ENCODE assay signal across 8 cellular contexts in the genomic region with DNA sequence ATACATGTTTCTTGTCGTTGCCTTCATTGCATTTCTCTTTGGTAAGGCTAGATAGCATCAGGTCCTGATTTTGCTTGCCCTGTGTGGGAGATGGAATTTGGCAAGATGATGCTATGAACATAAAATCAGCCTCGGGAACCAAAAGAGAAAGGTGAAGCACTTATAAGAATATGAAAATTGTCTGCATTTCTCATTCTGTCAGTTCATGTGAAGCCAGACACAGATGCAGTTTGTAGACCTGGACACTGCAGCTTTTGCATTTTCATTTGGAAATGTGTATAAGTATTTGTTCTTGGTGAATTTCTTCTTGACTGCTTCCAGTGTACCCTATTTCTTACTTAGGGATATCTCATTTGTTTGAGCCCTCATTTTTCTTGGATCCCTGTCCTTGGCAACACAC. TPM values are rescaled to one million over a fixed set of nuclear protein-coding genes. Genes with fewer than 3 reads are reported as not detected.
DNase-seq lines count a peak whose midpoint lies in the region; ATAC-seq and TF ChIP-seq lines count a peak whose summit lies in the region.

No MANE protein-coding gene starts in this region.

- H3K27me3 Mint-ChIP-seq in memory B cell: no peaks in the 10 kb centered on the region

- H3K27ac Mint-ChIP-seq in memory B cell: peak overlapping the region; percentile 91

- peak overlapping the region in 8 of 12 donors; percentile 95 to 100 (median 98) for H3K27ac ChIP-seq in heart left ventricle
- no peak overlapping the region for H3K27ac ChIP-seq in brain microvascular endothelial cell
- no peak overlapping the region for H3K27ac ChIP-seq in upper lobe of right lung

- 0 to 7% (median 0%) methylated on average over 2 of the region's 2 CpGs for WGBS in heart left ventricle, 4 donors

- H3K36me3 ChIP-seq in heart left ventricle: peaks cover 0 to 21% (median 5%) of the 10 kb centered on the region in 9 donors
- H3K36me3 ChIP-seq in brain microvascular endothelial cell (replicated peaks): peaks cover 5% of the 10 kb centered on the region
- H3K36me3 ChIP-seq in upper lobe of right lung: no peaks in the 10 kb centered on the region

- no peaks in the 10 kb centered on the region for H3K9me3 ChIP-seq in heart left ventricle
- no peaks in the 10 kb centered on the region for H3K9me3 ChIP-seq in upper lobe of right lung

- H3K27me3 ChIP-seq in heart left ventricle (no peaks in the 10 kb centered on the region), brain microvascular endothelial cell (replicated peaks) (no peaks in the 10 kb centered on the region), upper lobe of right lung (no peaks in the 10 kb centered on the region)

- H3K9me3 Mint-ChIP-seq in memory B cell: no peaks in the 10 kb centered on the region

- TF ChIP-seq POLR2A in heart left ventricle (IDR thresholded peaks at IDR 0.05): no peak

- ATAC-seq in heart left ventricle: no peak
- ATAC-seq in memory B cell (ENCODE audit: low read depth): no peak
- ATAC-seq in upper lobe of right lung: no peak

- peaks cover 42% of the 10 kb centered on the region for H3K4me1 Mint-ChIP-seq in memory B cell

- in situ Hi-C loops in brain microvascular endothelial cell (cut with HindIII; ENCODE audit: low pct_ligation_motif_present, low sequenced_read_pairs): no loop called here

- no peak for TF ChIP-seq CTCF in heart left ventricle (IDR thresholded peaks at IDR 0.05)
- no peak for TF ChIP-seq CTCF in brain microvascular endothelial cell (IDR thresholded peaks at IDR 0.05; ENCODE audit: low read depth, low read length, missing control alignments)
- no peak for TF ChIP-seq CTCF in upper lobe of right lung (IDR thresholded peaks at IDR 0.05)

- intact Hi-C loops in heart left ventricle (cut with DNase I): loop anchor here in 3 of 10 donors (5.0 to 10.0 kb wide), 3 partner anchors 75 to 342 kb away; a partner anchor contains a TSS
- intact Hi-C loops in cardiac septum (cut with DNase I): no loop called here
- intact Hi-C loops in upper lobe of right lung (cut with DNase I): no loop called here

- DNase-seq in heart left ventricle: no peak
- no peak for DNase-seq in cardiac septum (ENCODE audit: low spot score)
- no peak for DNase-seq in brain microvascular endothelial cell
- no peak for DNase-seq in memory B cell (ENCODE audit: low spot score in 2 of 2)
- no peak for DNase-seq in upper lobe of right lung
- no peak for DNase-seq in GDM1 (lab: John Stamatoyannopoulos, UW)
- no peak for DNase-seq in dedifferentiated amniotic fluid mesenchymal stem cell (ENCODE audit: extremely low spot score)
- DNase-seq in inferior parietal cortex (ENCODE audit: extremely low spot score): no peak

- H3K4me1 ChIP-seq in heart left ventricle: peaks cover 11 to 66% (median 49%) of the 10 kb centered on the region in 12 donors
- H3K4me1 ChIP-seq in upper lobe of right lung: peaks cover 57% of the 10 kb centered on the region

- peak overlapping the region; percentile 89 for H3K4me3 Mint-ChIP-seq in memory B cell

- H3K36me3 Mint-ChIP-seq in memory B cell: no peaks in the 10 kb centered on the region

- H3K4me3 ChIP-seq in heart left ventricle (peak overlapping the region in 11 of 12 donors; percentile 77 to 99 (median 95)), brain microvascular endothelial cell (ENCODE audit: low read depth, low read length) (peak overlapping the region; percentile 90), upper lobe of right lung (peak overlapping the region; percentile 89)

RNA-seq across cellular contexts. Expression of a gene that starts 1.3 kb away (rescaled TPM):
- total RNA-seq in heart left ventricle (100 to 1,000 TPM in 6 of 9 donors, 10 to 100 TPM in 3; 70.8 to 160 (median 120) TPM), cardiac septum (118 TPM), upper lobe of right lung (185 TPM)
- polyA plus RNA-seq in heart left ventricle: 100 to 1,000 TPM in 1 of 2 donors, 10 to 100 TPM in 1; 32.2 to 154 TPM

RNA-seq across cellular contexts. Expression of a gene that starts 23.0 kb away (rescaled TPM):
- total RNA-seq in heart left ventricle (1 to 10 TPM in 8 of 9 donors, under 1 TPM in 1; 0.58 to 5.9 (median 2.3) TPM), cardiac septum (4.7 TPM), upper lobe of right lung (46.4 TPM)
- 1 to 10 TPM; 2.8 to 3.1 TPM for polyA plus RNA-seq in heart left ventricle

Comparison
In these comparisons a context has a peak if more than half of its experiments do, and no peak if none do; other contexts are left out.
1. H3K27ac ChIP-seq: peak in heart left ventricle (8 of 12); none in brain microvascular endothelial cell (single experiment) and upper lobe of right lung (single experiment).
2. Peak in every context shown above with its lines, with median percentiles within 50 percentile points of each other: H3K4me3 ChIP-seq.